In the genomic region with DNA sequence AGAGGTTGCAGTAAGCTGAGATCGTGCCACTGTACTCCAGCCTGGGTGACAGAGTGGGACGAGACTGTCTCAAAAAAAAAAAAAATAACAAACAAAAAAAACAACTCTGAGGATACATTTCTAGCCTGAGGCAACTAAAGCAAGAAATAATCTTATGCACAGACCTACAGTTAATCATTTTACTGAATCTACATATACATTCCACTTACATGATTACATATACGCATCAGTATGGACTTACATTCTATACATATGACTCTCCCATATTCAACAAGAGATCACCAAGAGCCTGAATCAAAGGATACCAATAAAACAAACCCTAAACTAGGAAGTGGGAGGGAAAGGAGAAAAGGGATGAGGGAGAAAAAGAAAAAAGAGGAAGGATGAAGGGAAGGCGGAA, we compare ENCODE assay signal across 8 cellular contexts. TPM values are rescaled to one million over a fixed set of nuclear protein-coding genes. Genes with fewer than 3 reads are reported as not detected.
DNase-seq lines count a peak whose midpoint lies in the region; ATAC-seq and TF ChIP-seq lines count a peak whose summit lies in the region.

No MANE protein-coding gene starts in this region.

- ATAC-seq in activated CD8-positive, alpha-beta T cell treated with anti-CD3 and anti-CD28 coated beads for 36 hours, result no peak

- H3K27me3 Mint-ChIP-seq in activated naive CD4-positive, alpha-beta T cell treated with anti-CD3 and anti-CD28 coated beads, Interleukin-2, amount 50 U/mL, for 24 hours, result no peaks in the 10 kb centered on the region
- H3K27me3 Mint-ChIP-seq in activated CD8-positive, alpha-beta T cell treated with anti-CD3 and anti-CD28 coated beads for 36 hours, result no peaks in the 10 kb centered on the region
- H3K27me3 Mint-ChIP-seq in type B pancreatic cell, result no peaks in the 10 kb centered on the region

- no peak overlapping the region for H3K4me3 ChIP-seq in hepatocyte

- H3K4me3 Mint-ChIP-seq in activated naive CD4-positive, alpha-beta T cell treated with anti-CD3 and anti-CD28 coated beads, Interleukin-2, amount 50 U/mL, for 24 hours, result peak overlapping the region; percentile 92
- H3K4me3 Mint-ChIP-seq in activated CD8-positive, alpha-beta T cell treated with anti-CD3 and anti-CD28 coated beads for 36 hours, result peak overlapping the region; percentile 96
- peak overlapping the region; percentile 98 for H3K4me3 Mint-ChIP-seq in type B pancreatic cell

- H4K20me1 ChIP-seq in hepatocyte (ENCODE audit: insufficient read depth, poor library complexity, severe bottlenecking), result no peaks in the 10 kb centered on the region

- CTCF ChIA-PET in activated CD8-positive, alpha-beta T cell treated with anti-CD3 and anti-CD28 coated beads for 36 hours (lab: Charles Lee), result interaction anchor here (1.5 to 1.6 kb wide), 3 partner anchors 138 to 431 kb away, joined by 3 to 8 read pairs (median 5); partner anchors contain the start of gene INTS4

- H3K27ac Mint-ChIP-seq in activated naive CD4-positive, alpha-beta T cell treated with anti-CD3 and anti-CD28 coated beads, Interleukin-2, amount 50 U/mL, for 24 hours, result peak overlapping the region; percentile 78
- H3K27ac Mint-ChIP-seq in activated CD8-positive, alpha-beta T cell treated with anti-CD3 and anti-CD28 coated beads for 36 hours, result peak overlapping the region; percentile 92
- peak overlapping the region; percentile 92 for H3K27ac Mint-ChIP-seq in type B pancreatic cell

- no peak for DNase-seq in activated naive CD4-positive, alpha-beta T cell treated with anti-CD3 and anti-CD28 coated beads, Interleukin-2, amount 50 U/mL, for 16 hours
- no peak for DNase-seq in activated CD8-positive, alpha-beta T cell treated with anti-CD3 and anti-CD28 coated beads for 36 hours
- DNase-seq in hepatocyte (ENCODE audit: low spot score), result no peak
- DNase-seq in type B pancreatic cell (ENCODE audit: extremely low spot score, unreplicated experiment), result no peak
- no peak for DNase-seq in islet precursor cell
- DNase-seq in SW480 (ENCODE audit: low spot score), result no peak
- no peak for DNase-seq in Ammon's horn (ENCODE audit: low spot score)

- intact Hi-C loops in activated CD8-positive, alpha-beta T cell treated with anti-CD3 and anti-CD28 coated beads for 36 hours (cut with micrococcal nuclease), result loop anchor here (5.0 kb wide), 1 partner anchor 49 kb away; the partner anchor contains the start of genes KCTD21 and USP35

- H3K9me3 ChIP-seq in hepatocyte (ENCODE audit: low read depth), result no peaks in the 10 kb centered on the region

- no peak overlapping the region for H3K27ac ChIP-seq in hepatocyte

- H3K27me3 ChIP-seq in hepatocyte, result no peaks in the 10 kb centered on the region

- TF ChIP-seq CTCF in activated CD8-positive, alpha-beta T cell treated with anti-CD3 and anti-CD28 coated beads for 36 hours (IDR thresholded peaks at IDR 0.05), result no peak
- no peak for TF ChIP-seq CTCF in hepatocyte (IDR thresholded peaks at IDR 0.05; ENCODE audit: poor library complexity)
- TF ChIP-seq CTCF in type B pancreatic cell (conservative IDR thresholded peaks at IDR 0.05), result no peak

- H2AFZ ChIP-seq in hepatocyte, result no peak overlapping the region

- peaks cover 41% of the 10 kb centered on the region for H3K79me2 ChIP-seq in hepatocyte

- peak overlapping the region; percentile 86 for H3K4me2 ChIP-seq in hepatocyte

- peaks cover 24% of the 10 kb centered on the region for H3K36me3 Mint-ChIP-seq in activated naive CD4-positive, alpha-beta T cell treated with anti-CD3 and anti-CD28 coated beads, Interleukin-2, amount 50 U/mL, for 24 hours
- peaks cover 50% of the 10 kb centered on the region for H3K36me3 Mint-ChIP-seq in activated CD8-positive, alpha-beta T cell treated with anti-CD3 and anti-CD28 coated beads for 36 hours (ENCODE audit: low read depth)
- peaks cover 28% of the 10 kb centered on the region for H3K36me3 Mint-ChIP-seq in type B pancreatic cell

- H3K36me3 ChIP-seq in hepatocyte (replicated peaks; ENCODE audit: insufficient read depth, low read depth), result no peaks in the 10 kb centered on the region

- peaks cover 45% of the 10 kb centered on the region for H3K4me1 Mint-ChIP-seq in activated naive CD4-positive, alpha-beta T cell treated with anti-CD3 and anti-CD28 coated beads, Interleukin-2, amount 50 U/mL, for 24 hours
- peaks cover 38% of the 10 kb centered on the region for H3K4me1 Mint-ChIP-seq in activated CD8-positive, alpha-beta T cell treated with anti-CD3 and anti-CD28 coated beads for 36 hours (ENCODE audit: low read depth)
- peaks cover 18% of the 10 kb centered on the region for H3K4me1 Mint-ChIP-seq in type B pancreatic cell (ENCODE audit: unreplicated experiment)

- POLR2A ChIA-PET in activated CD8-positive, alpha-beta T cell treated with anti-CD3 and anti-CD28 coated beads for 36 hours (lab: Charles Lee), result interaction anchor here (0.9 to 1.7 kb wide), 8 partner anchors 9 to 436 kb away, joined by 3 to 15 read pairs (median 4); partner anchors contain the start of genes KCTD21, NARS2 and NDUFC2

- no peaks in the 10 kb centered on the region for H3K9me2 ChIP-seq in hepatocyte (replicated peaks; ENCODE audit: insufficient read depth)

- no peaks in the 10 kb centered on the region for H3K9me3 Mint-ChIP-seq in activated naive CD4-positive, alpha-beta T cell treated with anti-CD3 and anti-CD28 coated beads, Interleukin-2, amount 50 U/mL, for 24 hours
- H3K9me3 Mint-ChIP-seq in activated CD8-positive, alpha-beta T cell treated with anti-CD3 and anti-CD28 coated beads for 36 hours, result no peaks in the 10 kb centered on the region
- H3K9me3 Mint-ChIP-seq in type B pancreatic cell, result no peaks in the 10 kb centered on the region

- H3K4me1 ChIP-seq in hepatocyte (ENCODE audit: insufficient read depth), result peaks cover 6% of the 10 kb centered on the region

- WGBS in hepatocyte (ENCODE audit: low lambda C conversion rate, missing lambda C conversion rate), result 95% methylated on average over 4 of the region's 4 CpGs

RNA-seq across cellular contexts. Expression of gene ALG8, which starts 1.1 kb away (rescaled TPM):
- 10 to 100 TPM; 45.5 to 47.7 TPM for total RNA-seq in activated CD8-positive, alpha-beta T cell treated with anti-CD3 and anti-CD28 coated beads for 36 hours
- total RNA-seq in hepatocyte (43.1 and 66.8 TPM in 2 replicates), type B pancreatic cell (ENCODE audit: low replicate concordance) (45.2 and 71.8 TPM in 2 replicates)
- 62.0 and 74.3 TPM in 2 replicates for polyA plus RNA-seq in hepatocyte

RNA-seq across cellular contexts. Expression of gene KCTD21, which starts 50.1 kb away (rescaled TPM):
- total RNA-seq in activated CD8-positive, alpha-beta T cell treated with anti-CD3 and anti-CD28 coated beads for 36 hours, result 1 to 10 TPM; 4.1 to 5.2 TPM
- total RNA-seq in hepatocyte (8.2 and 9.2 TPM in 2 replicates), type B pancreatic cell (ENCODE audit: low replicate concordance) (9.7 and 10.7 TPM in 2 replicates)
- 3.8 and 4.7 TPM in 2 replicates for polyA plus RNA-seq in hepatocyte

RNA-seq across cellular contexts. Expression of gene USP35, which starts 50.4 kb away (rescaled TPM):
- 1 to 10 TPM; 6.8 to 7.7 TPM for total RNA-seq in activated CD8-positive, alpha-beta T cell treated with anti-CD3 and anti-CD28 coated beads for 36 hours
- total RNA-seq in hepatocyte (4.5 and 7.3 TPM in 2 replicates), type B pancreatic cell (ENCODE audit: low replicate concordance) (8.9 and 9.7 TPM in 2 replicates)
- 2.9 and 4.7 TPM in 2 replicates for polyA plus RNA-seq in hepatocyte

RNA-seq across cellular contexts. Expression of gene NDUFC2, which starts 58.6 kb away (rescaled TPM):
- total RNA-seq in activated CD8-positive, alpha-beta T cell treated with anti-CD3 and anti-CD28 coated beads for 36 hours, result 100 to 1,000 TPM; 169 to 179 TPM
- total RNA-seq in hepatocyte (107 and 115 TPM in 2 replicates), type B pancreatic cell (ENCODE audit: low replicate concordance) (233 and 240 TPM in 2 replicates)
- polyA plus RNA-seq in hepatocyte, result 442 and 481 TPM in 2 replicates
